17 cellular contexts compared by ENCODE assay signal in genomic region chr2:30789670-30790210, GRCh38. TPM values are rescaled to one million over a fixed set of nuclear protein-coding genes. Genes with fewer than 3 reads are reported as not detected.
"Had no signal": no experiment of that assay in that cellular context is flagged by ENCODE, and none has a peak within 500 bp of the region (broad histone marks: within the 10 kb centered on the region; RNA-seq: fewer than 3 reads in every experiment).

No MANE protein-coding gene starts in this region.

- H3K36me3 ChIP-seq: spleen had no signal

- H3K9me3 ChIP-seq: spleen had no signal

- H3K27ac ChIP-seq: spleen had no signal

- ATAC-seq: activated naive CD8-positive, alpha-beta T cell treated with anti-CD3 and anti-CD28 coated beads, Interleukin-2, amount 50 U/mL, for 24 hours; T-cell had no signal

- H3K4me3 ChIP-seq: spleen had no signal

- DNase-seq: activated CD4-positive, alpha-beta T cell treated with anti-CD3 and anti-CD28 coated beads, Interleukin-2, amount 10 ng/mL, durations not matched to agents 7 days and 5 days; activated CD8-positive, alpha-beta memory T cell treated with anti-CD3 and anti-CD28 coated beads for 24 hours; activated CD8-positive, alpha-beta memory T cell treated with anti-CD3 and anti-CD28 coated beads, Interleukin-2, amount 50 U/mL, for 48 hours; activated effector memory CD4-positive, alpha-beta T cell treated with Interleukin-2 at 50 U/mL for 16 hours; activated naive CD4-positive, alpha-beta T cell treated with anti-CD3 and anti-CD28 coated beads, Interleukin-2, amount 10 ng/mL, durations not matched to agents 7 days and 5 days; activated naive CD8-positive, alpha-beta T cell treated with anti-CD3 and anti-CD28 coated beads, Interleukin-2, amount 50 U/mL, for 24 hours; activated T-cell treated with anti-CD3 and anti-CD28 coated beads, Interleukin-2, amount 50 U/mL, for 48 hours; caudate nucleus; foreskin melanocyte; glutamatergic neuron; hippocampal formation; spleen; stimulated activated CD4-positive, alpha-beta T cell treated with anti-CD3 and anti-CD28 coated beads, Interleukin-4, amount 100 ng/mL, for 4 hours; stimulated activated naive CD4-positive, alpha-beta T cell; T-cell had no signal

RNA-seq across cellular contexts. Expression of gene CAPN13, which starts 17.5 kb away (rescaled TPM):
- total RNA-seq: activated CD4-positive, alpha-beta T cell treated with anti-CD3 and anti-CD28 coated beads, Interleukin-2, amount 10 ng/mL, durations not matched to agents 7 days and 5 days; mesenteric fat pad; natural killer cell treated with Interleukin-12 subunit alpha and Interleukin-12 subunit beta and Interleukin-15 and Interleukin-18, amount 100 ng/mL, for 72 hours had no signal
